2 cellular contexts compared by ENCODE assay signal in the genomic region with DNA sequence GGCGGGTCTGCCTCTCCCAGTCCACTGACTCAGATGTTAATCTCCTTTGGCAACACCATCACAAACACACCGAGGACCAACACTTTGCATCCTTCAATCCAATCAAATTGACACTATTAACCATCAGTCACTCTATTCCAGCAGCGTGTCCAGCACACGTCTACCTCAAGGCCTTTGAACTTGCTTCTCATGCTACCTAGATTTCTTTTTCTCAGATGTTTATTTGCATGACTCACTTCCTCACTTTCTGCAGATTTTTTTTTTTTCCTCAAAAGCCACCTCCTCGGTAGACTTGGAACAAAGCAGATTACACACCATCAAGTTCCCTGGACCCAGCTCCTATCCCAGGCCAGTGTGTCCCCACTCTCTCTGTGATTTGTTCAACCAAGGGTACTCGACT.
TF ChIP-seq lines count a peak whose summit lies in the region.

No MANE protein-coding gene starts in this region.

TF ChIP-seq in HepG2, 621 proteins besides CTCF, POLR2A, EP300 and RAD21:
- TF ChIP-seq ELF3 (CRISPR knock-in tag; IDR thresholded peaks at IDR 0.05) (no peak), FOSL2 (CRISPR knock-in tag; IDR thresholded peaks at IDR 0.05) (peak; percentile 37; the same call in 1 of the 2 replicates)
- TF ChIP-seq, protein P1, sequence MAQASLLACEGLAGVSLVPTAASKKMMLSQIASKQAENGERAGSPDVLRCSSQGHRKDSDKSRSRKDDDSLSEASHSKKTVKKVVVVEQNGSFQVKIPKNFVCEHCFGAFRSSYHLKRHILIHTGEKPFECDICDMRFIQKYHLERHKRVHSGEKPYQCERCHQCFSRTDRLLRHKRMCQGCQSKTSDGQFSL (CRISPR knock-in tag; IDR thresholded peaks at IDR 0.05) = no peak
TF ChIP-seq in HepG2: peak in this region for 1.

TF ChIP-seq in endothelial cell of umbilical vein, 7 proteins besides CTCF, POLR2A, EP300 and RAD21:
- TF ChIP-seq FOS (IDR thresholded peaks at IDR 0.05; ENCODE audit: borderline replicate concordance, insufficient read depth, low read length) (peak; percentile 16), POLR2AphosphoS5 (IDR thresholded peaks at IDR 0.05; ENCODE audit: insufficient read depth, low read depth, low read length) (no peak)
TF ChIP-seq in endothelial cell of umbilical vein: peak in this region for 1.
